In the genomic region with DNA sequence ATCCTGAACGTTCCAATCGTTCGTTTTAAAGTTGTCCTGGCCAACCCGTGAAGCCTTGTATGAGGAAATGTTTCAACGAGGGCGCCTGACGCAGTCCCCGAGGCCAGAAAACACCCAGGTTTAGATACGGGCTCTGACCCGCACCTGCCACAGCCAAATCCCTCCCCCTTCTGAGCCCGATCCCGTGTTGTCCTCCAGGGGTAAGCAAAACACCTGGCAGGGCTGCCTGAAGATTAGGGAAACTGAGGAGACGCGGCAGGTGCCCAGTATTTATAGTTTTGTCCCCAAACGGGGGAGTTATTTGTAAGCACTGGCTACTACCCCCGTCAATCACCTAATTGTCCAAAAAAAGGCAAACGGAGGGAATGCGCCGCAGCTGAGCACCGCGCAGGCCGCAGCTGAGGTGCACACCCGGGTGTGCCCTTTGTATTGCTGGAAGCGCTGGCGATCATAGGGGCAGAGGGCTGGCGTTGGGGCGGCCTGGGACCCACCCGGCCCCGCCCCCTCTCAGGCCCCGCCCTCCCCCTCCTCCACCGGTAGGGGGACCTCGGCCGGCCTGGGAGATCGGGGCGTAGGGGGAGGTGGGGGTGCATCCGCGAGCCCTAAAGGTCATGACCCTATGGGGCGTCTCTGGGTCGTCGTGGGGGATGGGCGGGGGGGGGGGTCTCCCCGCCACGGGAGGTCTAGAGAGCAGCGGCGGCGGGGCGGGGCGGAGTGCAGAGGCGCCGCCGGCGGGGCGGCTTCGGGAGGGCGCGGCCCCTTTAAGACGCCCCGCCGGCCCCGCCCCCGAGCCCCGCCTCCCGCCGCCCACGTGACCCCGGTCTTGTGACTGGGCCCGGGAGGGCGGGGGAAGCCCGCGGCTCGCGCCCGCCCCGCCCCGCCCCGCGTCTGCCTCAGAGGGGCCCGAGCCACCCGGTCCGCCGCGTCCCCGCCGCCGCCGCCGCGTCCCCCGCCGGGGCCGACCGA, we compare ENCODE assay signal across 8 cellular contexts. TPM values are rescaled to one million over a fixed set of nuclear protein-coding genes. Genes with fewer than 3 reads are reported as not detected.
DNase-seq lines count a peak whose midpoint lies in the region; ATAC-seq, FAIRE-seq and TF ChIP-seq lines count a peak whose summit lies in the region.

A gene with protein sequence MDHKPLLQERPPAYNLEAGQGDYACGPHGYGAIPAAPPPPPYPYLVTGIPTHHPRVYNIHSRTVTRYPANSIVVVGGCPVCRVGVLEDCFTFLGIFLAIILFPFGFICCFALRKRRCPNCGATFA (plus strand): TSS at position 896 of the 966 bp plus-strand sequence. CDS start 110 bp downstream, outside the sequence.

- peaks cover 16% of the 10 kb centered on the region for H3K4me1 Mint-ChIP-seq in activated T-helper 1 cell treated with anti-CD3 and anti-CD28 coated beads, Interleukin-12 subunit alpha, Interleukin-12 subunit beta, Interleukin-2, Interleukin-4 antibody, amounts not matched to agents 30 ng/mL and 10 ng/mL and 1 ng/mL, durations not matched to agents 14 hours and 24 hours and 36 hours (ENCODE audit: low read depth)
- peaks cover 17 to 38% (median 34%) of the 10 kb centered on the region in 4 donors for H3K4me1 Mint-ChIP-seq in naive thymus-derived CD8-positive, alpha-beta T cell

- H3K4me1 ChIP-seq in fibroblast of lung (ENCODE audit: control insufficient read depth, extremely low read depth, insufficient read depth, low read length): peaks cover 23% of the 10 kb centered on the region

- no peaks in the 10 kb centered on the region for H3K27me3 Mint-ChIP-seq in activated T-helper 1 cell treated with anti-CD3 and anti-CD28 coated beads, Interleukin-12 subunit alpha, Interleukin-12 subunit beta, Interleukin-2, Interleukin-4 antibody, amounts not matched to agents 30 ng/mL and 10 ng/mL and 1 ng/mL, durations not matched to agents 14 hours and 24 hours and 36 hours (ENCODE audit: insufficient read depth)
- no peaks in the 10 kb centered on the region for H3K27me3 Mint-ChIP-seq in naive thymus-derived CD8-positive, alpha-beta T cell

- H3K27ac Mint-ChIP-seq in activated T-helper 1 cell treated with anti-CD3 and anti-CD28 coated beads, Interleukin-12 subunit alpha, Interleukin-12 subunit beta, Interleukin-2, Interleukin-4 antibody, amounts not matched to agents 30 ng/mL and 10 ng/mL and 1 ng/mL, durations not matched to agents 14 hours and 24 hours and 36 hours: peak within 1 kb of the TSS; percentile 83
- peak within 1 kb of the TSS; percentile 77 to 95 (median 92) for H3K27ac Mint-ChIP-seq in naive thymus-derived CD8-positive, alpha-beta T cell

- peak within 1 kb of the TSS; percentile 52 to 98 (median 73) for H3K4me3 ChIP-seq in fibroblast of lung (replicated peaks in 1 of 4; ENCODE audit: control extremely low read depth in 1 of 4, insufficient read depth in 1 of 4, low read depth in 3 of 4, low read length in 4 of 4)

- TF ChIP-seq CTCF in fibroblast of lung (conservative IDR thresholded peaks at IDR 0.05 in 1 of 2, IDR thresholded peaks at IDR 0.05 in 1 of 2; ENCODE audit: low read depth in 1 of 2, low read length in 2 of 2): no peak

- peak within 1 kb of the TSS; percentile 88 for H3K27ac ChIP-seq in fibroblast of lung (ENCODE audit: insufficient read depth, low read length)

- FAIRE-seq in RCC 7860 (lab: Jason Lieb, UNC): no peak

- peak within 1 kb of the TSS; percentile 93 for H3K9ac ChIP-seq in fibroblast of lung (ENCODE audit: insufficient read depth, low read length)

- in situ Hi-C loops in KBM-7 (cut with MboI; ENCODE audit: low pct_unique_long_range_greater_than_20kb, low sequenced_read_pairs): no loop called here

- H3K36me3 Mint-ChIP-seq in activated T-helper 1 cell treated with anti-CD3 and anti-CD28 coated beads, Interleukin-12 subunit alpha, Interleukin-12 subunit beta, Interleukin-2, Interleukin-4 antibody, amounts not matched to agents 30 ng/mL and 10 ng/mL and 1 ng/mL, durations not matched to agents 14 hours and 24 hours and 36 hours (ENCODE audit: low read depth): peaks cover 8% of the 10 kb centered on the region
- no peaks in the 10 kb centered on the region for H3K36me3 Mint-ChIP-seq in naive thymus-derived CD8-positive, alpha-beta T cell

- H3K9me3 ChIP-seq in fibroblast of lung (ENCODE audit: control insufficient read depth, insufficient read depth, low read depth, low read length): no peaks in the 10 kb centered on the region

- H3K36me3 ChIP-seq in fibroblast of lung (ENCODE audit: control insufficient read depth, insufficient read depth, low read length): peaks cover 11% of the 10 kb centered on the region

- POLR2A ChIA-PET in naive thymus-derived CD8-positive, alpha-beta T cell (lab: Charles Lee): interaction anchor here (0.6 to 6.5 kb wide), 7 partner anchors 7 to 597 kb away, joined by 3 to 72 read pairs (median 4); a partner anchor contains a TSS

- peak within 1 kb of the TSS; percentile 88 for H3K4me3 Mint-ChIP-seq in activated T-helper 1 cell treated with anti-CD3 and anti-CD28 coated beads, Interleukin-12 subunit alpha, Interleukin-12 subunit beta, Interleukin-2, Interleukin-4 antibody, amounts not matched to agents 30 ng/mL and 10 ng/mL and 1 ng/mL, durations not matched to agents 14 hours and 24 hours and 36 hours
- peak within 1 kb of the TSS; percentile 82 to 95 (median 87) for H3K4me3 Mint-ChIP-seq in naive thymus-derived CD8-positive, alpha-beta T cell

- H3K79me2 ChIP-seq in fibroblast of lung (ENCODE audit: control insufficient read depth, insufficient read depth, low read length): peaks cover 43% of the 10 kb centered on the region

- intact Hi-C loops in activated T-helper 1 cell treated with anti-CD3 and anti-CD28 coated beads, Interleukin-12 subunit alpha, Interleukin-12 subunit beta, Interleukin-2, Interleukin-4 antibody, amounts not matched to agents 30 ng/mL and 10 ng/mL and 1 ng/mL, durations not matched to agents 14 hours and 24 hours and 36 hours (cut with micrococcal nuclease): loop anchor here (1.0 to 5.0 kb wide), 8 partner anchors 29 to 861 kb away; a partner anchor contains a TSS

- no peaks in the 10 kb centered on the region for H3K9me3 Mint-ChIP-seq in activated T-helper 1 cell treated with anti-CD3 and anti-CD28 coated beads, Interleukin-12 subunit alpha, Interleukin-12 subunit beta, Interleukin-2, Interleukin-4 antibody, amounts not matched to agents 30 ng/mL and 10 ng/mL and 1 ng/mL, durations not matched to agents 14 hours and 24 hours and 36 hours
- H3K9me3 Mint-ChIP-seq in naive thymus-derived CD8-positive, alpha-beta T cell: no peaks in the 10 kb centered on the region

- H2AFZ ChIP-seq in fibroblast of lung (ENCODE audit: low read length): peak within 1 kb of the TSS; percentile 55

- peak; percentile 81 for ATAC-seq in GM21529 (IDR thresholded peaks at IDR 0.05; ENCODE audit: unreplicated experiment)
- ATAC-seq in naive thymus-derived CD8-positive, alpha-beta T cell: peak; percentile 82

- peak; percentile 86 for DNase-seq in DMS153 (lab: John Stamatoyannopoulos, UW)
- DNase-seq in KBM-7: peak; percentile 48
- DNase-seq in RCC 7860 (ENCODE audit: low spot score): peak; percentile 75
- DNase-seq in activated T-helper 1 cell treated with anti-CD3 and anti-CD28 coated beads, Interleukin-12 subunit alpha, Interleukin-12 subunit beta, Interleukin-2, Interleukin-4 antibody, amounts not matched to agents 30 ng/mL and 10 ng/mL and 1 ng/mL, durations not matched to agents 14 hours and 24 hours and 36 hours (ENCODE audit: low spot score): peak; percentile 75
- DNase-seq in fibroblast of lung (ENCODE audit: low read depth in 2 of 2): peak; percentile 82 to 86
- DNase-seq in naive thymus-derived CD8-positive, alpha-beta T cell: peak; percentile 73 to 98 (median 86)
- DNase-seq in stimulated activated naive CD4-positive, alpha-beta T cell (lab: John Stamatoyannopoulos, UW): peak; percentile 76 to 94 (median 91)

- no peaks in the 10 kb centered on the region for H4K20me1 ChIP-seq in fibroblast of lung (ENCODE audit: control insufficient read depth, extremely low read depth, insufficient read depth, low read length)

- H3K4me2 ChIP-seq in fibroblast of lung (ENCODE audit: extremely low read depth, insufficient read depth, low read length): peak within 1 kb of the TSS; percentile 94

- H3K27me3 ChIP-seq in fibroblast of lung (ENCODE audit: control insufficient read depth, insufficient read depth, low read length): no peaks in the 10 kb centered on the region

RNA-seq across cellular contexts. Expression of the gene that starts here (rescaled TPM):
- 67.1 and 68.3 TPM in 2 replicates for total RNA-seq in activated T-helper 1 cell treated with anti-CD3 and anti-CD28 coated beads, Interleukin-12 subunit alpha, Interleukin-12 subunit beta, Interleukin-2, Interleukin-4 antibody, amounts not matched to agents 30 ng/mL and 10 ng/mL and 1 ng/mL, durations not matched to agents 14 hours and 24 hours and 36 hours
- total RNA-seq in fibroblast of lung: 77.8 and 104 TPM in 2 replicates
- 164 and 172 TPM in 2 replicates for polyA plus RNA-seq in fibroblast of lung
- 267 and 318 TPM in 2 replicates for polyA plus RNA-seq in fibroblast of lung (2012)
- polyA minus RNA-seq in fibroblast of lung (ENCODE audit: low replicate concordance): 379 and 477 TPM in 2 replicates
- 10 to 100 TPM; 77.1 to 86.2 TPM for total RNA-seq in naive thymus-derived CD8-positive, alpha-beta T cell
- 10 to 100 TPM; 15.1 to 18.8 (median 15.8) TPM for polyA plus RNA-seq in naive thymus-derived CD8-positive, alpha-beta T cell

Comparison
In these comparisons a context has a peak if more than half of its experiments do, and no peak if none do; other contexts are left out.
1. Peak in every context shown above with its lines: DNase-seq, ATAC-seq, H3K4me3 ChIP-seq and H3K27ac ChIP-seq.
2. RNA of the gene that starts here (polyA plus RNA-seq): 164 to 318 TPM in fibroblast of lung; 15.1 to 18.8 TPM in naive thymus-derived CD8-positive, alpha-beta T cell; every median in the first group is over 4 times any median in the second.